Comparison of ENCODE assay signal across 34 cellular contexts in the genomic region with DNA sequence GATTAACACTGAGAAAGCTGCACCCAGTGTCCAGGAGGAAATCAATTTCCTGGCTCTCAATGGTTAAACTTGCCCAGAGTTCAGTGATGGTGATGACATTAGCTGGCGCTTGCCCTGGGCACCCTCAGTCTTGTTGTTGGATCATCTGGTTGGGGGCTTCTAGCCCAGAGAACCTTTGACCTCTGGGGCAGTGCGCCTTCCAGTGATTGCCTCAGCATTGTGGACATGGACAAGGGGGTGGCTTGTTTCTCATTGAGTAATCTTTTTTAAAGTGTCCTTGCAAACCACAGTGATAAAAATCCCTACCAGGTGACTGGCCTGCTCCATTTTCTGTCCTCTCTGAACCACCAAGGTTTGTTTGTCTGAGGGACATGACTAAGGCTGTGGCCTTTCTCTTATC.
"Had no signal": no experiment of that assay in that cellular context is flagged by ENCODE, and none has a peak within 500 bp of the region (broad histone marks: within the 10 kb centered on the region; RNA-seq: fewer than 3 reads in every experiment).

No MANE protein-coding gene starts in this region.

- DNase-seq: Karpas-422, Kasumi-1, MG63, MM.1S, MV-4-11, NCI-H1048, NCI-H1092, NCI-H1092 treated with DMSO at 0.1 percent for 48 hours, NCI-H1105, NCI-H1105 treated with DMSO at 0.1 percent for 48 hours, NCI-H1417, NCI-H1417 treated with DMSO at 0.1 percent for 48 hours, NCI-H1436, NCI-H1436 treated with DMSO at 0.1 percent for 48 hours, NCI-H1694, NCI-H1694 treated with DMSO at 0.1 percent for 48 hours, NCI-H187, NCI-H187 treated with DMSO at 0.1 percent for 48 hours, NCI-H1930, NCI-H2029, NCI-H2029 treated with DMSO at 0.1 percent for 48 hours, NCI-H2081, NCI-H2081 treated with DMSO at 0.1 percent for 48 hours, NCI-H2107, NCI-H2171, NCI-H2171 treated with DMSO at 0.1 percent for 48 hours, NCI-H2227 treated with DMSO at 0.1 percent for 48 hours, NCI-H226, NCI-H345, NCI-H446, NCI-H446 treated with DMSO at 0.1 percent for 48 hours, NCI-H510A, NCI-H510A treated with DMSO at 0.1 percent for 48 hours had no signal

- H3K9ac ChIP-seq: KMS-11 had no signal

- H3K36me3 ChIP-seq: MG63 had no signal

- H3K27me3 ChIP-seq: MG63 had no signal

- H3K4me2 ChIP-seq: KMS-11 had no signal

- H3K4me3 ChIP-seq: MG63 had no signal

- H3K9me3 ChIP-seq: MG63 had no signal

- H3K27ac ChIP-seq: KMS-11 had no signal
